Comparison of ENCODE assay signal across 8 cellular contexts in the genomic region with DNA sequence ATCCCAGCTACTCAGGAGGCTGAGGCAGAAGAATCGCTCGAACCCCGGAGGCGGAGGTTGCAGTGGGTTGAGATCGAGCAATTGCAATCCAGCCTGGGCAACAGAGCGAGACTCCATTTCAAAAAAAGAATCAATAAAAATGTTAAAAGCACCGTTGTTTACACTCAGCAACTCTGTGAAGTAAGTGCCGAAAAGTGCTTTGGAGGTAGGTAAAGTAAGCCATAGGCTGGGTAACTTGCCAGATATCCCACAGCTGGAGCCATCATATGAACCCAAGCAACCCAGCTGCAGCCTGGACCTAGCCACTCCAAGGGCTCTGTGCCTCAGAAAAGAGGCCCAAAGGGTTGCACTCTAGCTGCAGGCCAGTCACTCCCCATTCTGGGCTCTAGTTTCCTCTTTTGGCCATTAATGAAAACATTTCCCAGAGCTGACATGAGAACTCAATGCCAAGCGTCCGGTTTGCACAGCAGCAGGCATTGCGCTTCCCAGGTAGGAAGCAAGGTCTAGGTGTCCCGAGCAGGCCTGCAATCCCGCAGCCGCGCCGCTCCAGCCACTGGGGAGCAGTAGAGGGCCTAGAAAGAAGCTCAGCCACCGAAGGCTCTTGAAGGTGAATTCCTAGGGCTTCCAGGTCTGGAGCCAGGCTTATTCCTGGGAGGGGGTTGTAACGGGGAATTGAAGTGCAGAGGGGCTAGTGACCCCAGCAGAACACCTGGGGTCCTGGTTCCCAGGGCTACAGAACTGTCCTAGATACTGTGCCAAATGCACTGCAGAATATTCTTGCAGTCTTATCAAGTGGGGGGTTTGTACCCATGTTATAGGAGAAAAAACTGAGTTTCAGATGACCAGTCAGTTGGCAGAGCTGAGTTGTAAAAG. TPM values are rescaled to one million over a fixed set of nuclear protein-coding genes. Genes with fewer than 3 reads are reported as not detected.
DNase-seq lines count a peak whose midpoint lies in the region; ATAC-seq, FAIRE-seq and TF ChIP-seq lines count a peak whose summit lies in the region.

No MANE protein-coding gene starts in this region.

- H3K9me3 Mint-ChIP-seq in Caco-2 (ENCODE audit: unreplicated experiment): no peaks in the 10 kb centered on the region
- no peaks in the 10 kb centered on the region for H3K9me3 Mint-ChIP-seq in activated T-helper 17 cell treated with anti-CD3 and anti-CD28 coated beads, Interleukin-2, amount 50 U/mL, for 72 hours

- H3K27me3 Mint-ChIP-seq in Caco-2 (ENCODE audit: insufficient read depth, unreplicated experiment): no peaks in the 10 kb centered on the region
- H3K27me3 Mint-ChIP-seq in activated T-helper 17 cell treated with anti-CD3 and anti-CD28 coated beads, Interleukin-2, amount 50 U/mL, for 72 hours: no peaks in the 10 kb centered on the region

- peak overlapping the region; percentile 88 for H3K27ac Mint-ChIP-seq in Caco-2 (ENCODE audit: unreplicated experiment)
- peak overlapping the region; percentile 63 for H3K27ac Mint-ChIP-seq in activated T-helper 17 cell treated with anti-CD3 and anti-CD28 coated beads, Interleukin-2, amount 50 U/mL, for 72 hours

- H3K36me3 ChIP-seq in Caco-2 (ENCODE audit: control insufficient read depth, insufficient read depth, low read length) (peaks cover 3% of the 10 kb centered on the region), HUES48 (ENCODE audit: control insufficient read depth, insufficient read depth, low read length) (peaks cover 38% of the 10 kb centered on the region), pancreas (peaks cover 0 to 41% (median 18%) of the 10 kb centered on the region in 3 donors)

- WGBS in pancreas, 2 donors: 35% methylated on average over 18 of the region's 18 CpGs

- ATAC-seq in activated T-helper 17 cell treated with anti-CD3 and anti-CD28 coated beads, Interleukin-2, amount 50 U/mL, for 72 hours (replicated peaks): no peak
- ATAC-seq in pancreas (peak; percentile 86 to 95 (median 90)), GM18867 (IDR thresholded peaks at IDR 0.05; ENCODE audit: unreplicated experiment) (no peak), HG02852 (IDR thresholded peaks at IDR 0.05; ENCODE audit: unreplicated experiment) (no peak)

- no peaks in the 10 kb centered on the region for H3K27me3 ChIP-seq in Caco-2 (replicated peaks; ENCODE audit: control insufficient read depth, insufficient read depth, low read length)
- peaks cover 3% of the 10 kb centered on the region; the same call in 1 of the 2 replicates for H3K27me3 ChIP-seq in HUES48 (ENCODE audit: control insufficient read depth, insufficient read depth, low read length)
- no peaks in the 10 kb centered on the region for H3K27me3 ChIP-seq in pancreas

- H3K4me1 ChIP-seq in Caco-2 (peaks cover 18% of the 10 kb centered on the region), HUES48 (ENCODE audit: control insufficient read depth, insufficient read depth, low read length) (no peaks in the 10 kb centered on the region; the same call in 1 of the 2 replicates), pancreas (peaks cover 0 to 5% (median 0%) of the 10 kb centered on the region in 3 donors)

- H3K9me3 ChIP-seq in Caco-2: no peaks in the 10 kb centered on the region
- H3K9me3 ChIP-seq in HUES48 (ENCODE audit: control insufficient read depth, insufficient read depth, low read length): no peaks in the 10 kb centered on the region
- H3K9me3 ChIP-seq in pancreas: no peaks in the 10 kb centered on the region

- intact Hi-C loops in Caco-2 (cut with micrococcal nuclease; ENCODE audit: unreplicated experiment) (loop anchor here (1.0 to 2.0 kb wide), 5 partner anchors 14 to 85 kb away; no protein-coding TSS in a partner anchor), pancreas (cut with DNase I) (loop anchor here in 1 of 3 donors (5.0 kb wide), 1 partner anchor 79 kb away; no protein-coding TSS in a partner anchor)

- peaks cover 64% of the 10 kb centered on the region for H3K36me3 Mint-ChIP-seq in Caco-2 (ENCODE audit: insufficient read depth, unreplicated experiment)
- H3K36me3 Mint-ChIP-seq in activated T-helper 17 cell treated with anti-CD3 and anti-CD28 coated beads, Interleukin-2, amount 50 U/mL, for 72 hours (ENCODE audit: low read depth): peaks cover 53% of the 10 kb centered on the region

- peak; percentile 80 to 95 for TF ChIP-seq CTCF in Caco-2 (IDR thresholded peaks at IDR 0.05; ENCODE audit: insufficient read depth in 1 of 2, low read depth in 1 of 2, low read length in 1 of 2, severe bottlenecking in 1 of 2, unreplicated experiment in 1 of 2)
- TF ChIP-seq CTCF in pancreas (IDR thresholded peaks at IDR 0.05): peak; percentile 41 to 71 (median 58)

- FAIRE-seq in pancreas (lab: Jason Lieb, UNC): no peak

- BruUV-seq in Caco-2 (replicated peaks; lab: Mats Ljungman, UMichigan): TSS peak; percentile 7

- CTCF ChIA-PET in Caco-2 (lab: Charles Lee): interaction anchor here (0.6 to 2.3 kb wide), 14 partner anchors 9 to 269 kb away, joined by 3 to 18 read pairs (median 4); partner anchors contain the start of genes ERFL, RABAC1 and RPS19

- H3K27ac ChIP-seq in HUES48 (ENCODE audit: low read depth, low read length) (peak overlapping the region; percentile 79), pancreas (no peak overlapping the region)

- peaks cover 9% of the 10 kb centered on the region for H3K4me1 Mint-ChIP-seq in Caco-2 (ENCODE audit: low read depth, unreplicated experiment)
- peaks cover 43% of the 10 kb centered on the region for H3K4me1 Mint-ChIP-seq in activated T-helper 17 cell treated with anti-CD3 and anti-CD28 coated beads, Interleukin-2, amount 50 U/mL, for 72 hours

- no peak overlapping the region for H3K4me3 ChIP-seq in Caco-2 (ENCODE audit: low read depth, low read length)
- H3K4me3 ChIP-seq in HUES48 (ENCODE audit: low read depth, low read length): no peak overlapping the region
- H3K4me3 ChIP-seq in pancreas: no peak overlapping the region

- POLR2A ChIA-PET in Caco-2 (lab: Charles Lee): interaction anchor here (1.0 to 1.5 kb wide), 3 partner anchors 9 to 13 kb away, joined by 3 to 15 read pairs (median 13); partner anchors contain the start of gene RPS19

- DNase-seq in Caco-2 (peak; percentile 92 to 93), OCI-M1 (lab: John Stamatoyannopoulos, UW) (peak; percentile 82), fibroblast of the conjunctiva (ENCODE audit: low read depth) (peak; percentile 33), pancreas (peak; percentile 70 to 94 (median 84))

- no peak overlapping the region for H3K4me3 Mint-ChIP-seq in Caco-2 (ENCODE audit: unreplicated experiment)
- H3K4me3 Mint-ChIP-seq in activated T-helper 17 cell treated with anti-CD3 and anti-CD28 coated beads, Interleukin-2, amount 50 U/mL, for 72 hours: peak overlapping the region; percentile 84

- no peak overlapping the region for H3K9ac ChIP-seq in HUES48 (ENCODE audit: low read depth, low read length)

RNA-seq across cellular contexts. Expression of gene CD79A, which starts 4.1 kb away (rescaled TPM):
- total RNA-seq in Caco-2 (2022) (0.82 TPM in 1 of 2 replicates, not detected in the other), pancreas (under 1 TPM in 5 of 6 donors, not detected in 1; 0.16 to 1.00 (median 0.31) TPM)
- total RNA-seq in activated T-helper 17 cell treated with anti-CD3 and anti-CD28 coated beads, Interleukin-2, amount 50 U/mL, for 72 hours: under 1 TPM; 0.22 to 0.98 TPM
- polyA plus RNA-seq in pancreas: under 1 TPM; 0.11 to 0.23 TPM

RNA-seq across cellular contexts. Expression of gene ARHGEF1, which starts 10.0 kb away (rescaled TPM):
- total RNA-seq in Caco-2 (2022) (60.2 and 63.5 TPM in 2 replicates), pancreas (10 to 100 TPM; 26.3 to 65.6 (median 37.0) TPM)
- 100 to 1,000 TPM; 255 to 337 TPM for total RNA-seq in activated T-helper 17 cell treated with anti-CD3 and anti-CD28 coated beads, Interleukin-2, amount 50 U/mL, for 72 hours
- polyA plus RNA-seq in pancreas: 100 to 1,000 TPM; 139 to 179 TPM

RNA-seq across cellular contexts. Expression of gene RPS19, which starts 13.0 kb away (rescaled TPM):
- total RNA-seq in Caco-2 (2022) (3,297 and 3,418 TPM in 2 replicates), pancreas (1,000 to 10,000 TPM in 5 of 6 donors, 100 to 1,000 TPM in 1; 939 to 1,697 (median 1,289) TPM)
- 1,000 to 10,000 TPM; 3,531 to 4,049 TPM for total RNA-seq in activated T-helper 17 cell treated with anti-CD3 and anti-CD28 coated beads, Interleukin-2, amount 50 U/mL, for 72 hours
- 1,000 to 10,000 TPM; 1,099 to 2,267 TPM for polyA plus RNA-seq in pancreas

RNA-seq across cellular contexts. Expression of gene DMRTC2, which starts 28.2 kb away (rescaled TPM):
- total RNA-seq in Caco-2 (2022) (not detected in 2 replicates), pancreas (not detected)
- total RNA-seq in activated T-helper 17 cell treated with anti-CD3 and anti-CD28 coated beads, Interleukin-2, amount 50 U/mL, for 72 hours: not detected
- polyA plus RNA-seq in pancreas: not detected

RNA-seq across cellular contexts. Expression of gene LYPD4, which starts 28.5 kb away (rescaled TPM):
- total RNA-seq in Caco-2 (2022): not detected in 2 replicates
- not detected for total RNA-seq in activated T-helper 17 cell treated with anti-CD3 and anti-CD28 coated beads, Interleukin-2, amount 50 U/mL, for 72 hours
- total RNA-seq in pancreas: not detected
- not detected for polyA plus RNA-seq in pancreas

Comparison
In these comparisons a context has a peak if more than half of its experiments do, and no peak if none do; other contexts are left out.
1. DNase-seq: peak in every context shown above with its lines; median percentile 92 in Caco-2; 84 in pancreas; 82 in OCI-M1; 33 in fibroblast of the conjunctiva.
2. ATAC-seq: peak in pancreas (4 of 4); none in activated T-helper 17 cell treated with anti-CD3 and anti-CD28 coated beads, Interleukin-2, amount 50 U/mL, for 72 hours (single experiment), GM18867 (single experiment) and HG02852 (single experiment).